In the genomic region with DNA sequence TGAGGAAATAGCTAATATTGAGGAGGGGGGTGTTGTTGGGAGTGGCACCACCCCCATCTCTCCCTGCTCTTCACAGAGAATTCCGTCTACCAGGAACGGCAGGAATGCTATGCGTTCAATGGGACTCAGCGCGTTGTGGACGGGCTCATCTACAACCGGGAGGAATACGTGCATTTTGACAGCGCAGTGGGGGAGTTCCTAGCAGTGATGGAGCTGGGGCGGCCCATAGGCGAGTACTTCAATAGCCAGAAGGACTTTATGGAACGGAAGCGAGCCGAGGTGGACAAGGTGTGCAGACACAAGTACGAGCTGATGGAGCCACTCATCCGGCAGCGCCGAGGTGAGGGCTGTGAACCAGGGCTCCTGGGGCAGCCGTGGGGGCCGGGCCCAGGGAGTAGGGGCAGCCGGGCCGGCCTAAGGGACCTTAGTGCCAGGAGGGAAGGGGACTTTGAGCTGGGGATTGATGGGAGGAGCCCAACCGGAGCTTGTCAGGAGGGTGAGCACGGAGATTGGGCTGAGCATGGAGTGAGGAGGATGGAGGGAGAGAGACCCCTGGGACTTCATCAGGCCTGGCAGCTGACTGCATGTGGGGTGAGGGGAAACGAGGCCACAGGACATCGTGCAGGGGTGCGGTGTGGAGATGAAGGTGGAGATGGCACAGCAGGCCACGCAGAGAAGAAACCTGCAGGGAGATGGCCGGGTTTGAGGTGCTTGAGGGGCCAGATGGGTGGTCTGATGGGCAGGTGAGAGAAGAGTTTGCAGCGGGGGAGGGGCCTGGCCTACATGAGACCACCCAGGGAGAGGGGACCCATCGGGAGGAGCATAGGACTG, we compare ENCODE assay signal across 1 cellular context.
A peak's percentile ranks its signal among the peaks of the same experiment; 100 is the strongest.
TF ChIP-seq lines count a peak whose summit lies in the region.

No MANE protein-coding gene starts in this region.

TF ChIP-seq in H1, 55 proteins besides CTCF, POLR2A, EP300 and RAD21:
- TF ChIP-seq TAF7 (optimal IDR thresholded peaks at IDR 0.05; ENCODE audit: borderline replicate concordance, low read depth, low read length), result no peak
- TF ChIP-seq, protein P1, sequence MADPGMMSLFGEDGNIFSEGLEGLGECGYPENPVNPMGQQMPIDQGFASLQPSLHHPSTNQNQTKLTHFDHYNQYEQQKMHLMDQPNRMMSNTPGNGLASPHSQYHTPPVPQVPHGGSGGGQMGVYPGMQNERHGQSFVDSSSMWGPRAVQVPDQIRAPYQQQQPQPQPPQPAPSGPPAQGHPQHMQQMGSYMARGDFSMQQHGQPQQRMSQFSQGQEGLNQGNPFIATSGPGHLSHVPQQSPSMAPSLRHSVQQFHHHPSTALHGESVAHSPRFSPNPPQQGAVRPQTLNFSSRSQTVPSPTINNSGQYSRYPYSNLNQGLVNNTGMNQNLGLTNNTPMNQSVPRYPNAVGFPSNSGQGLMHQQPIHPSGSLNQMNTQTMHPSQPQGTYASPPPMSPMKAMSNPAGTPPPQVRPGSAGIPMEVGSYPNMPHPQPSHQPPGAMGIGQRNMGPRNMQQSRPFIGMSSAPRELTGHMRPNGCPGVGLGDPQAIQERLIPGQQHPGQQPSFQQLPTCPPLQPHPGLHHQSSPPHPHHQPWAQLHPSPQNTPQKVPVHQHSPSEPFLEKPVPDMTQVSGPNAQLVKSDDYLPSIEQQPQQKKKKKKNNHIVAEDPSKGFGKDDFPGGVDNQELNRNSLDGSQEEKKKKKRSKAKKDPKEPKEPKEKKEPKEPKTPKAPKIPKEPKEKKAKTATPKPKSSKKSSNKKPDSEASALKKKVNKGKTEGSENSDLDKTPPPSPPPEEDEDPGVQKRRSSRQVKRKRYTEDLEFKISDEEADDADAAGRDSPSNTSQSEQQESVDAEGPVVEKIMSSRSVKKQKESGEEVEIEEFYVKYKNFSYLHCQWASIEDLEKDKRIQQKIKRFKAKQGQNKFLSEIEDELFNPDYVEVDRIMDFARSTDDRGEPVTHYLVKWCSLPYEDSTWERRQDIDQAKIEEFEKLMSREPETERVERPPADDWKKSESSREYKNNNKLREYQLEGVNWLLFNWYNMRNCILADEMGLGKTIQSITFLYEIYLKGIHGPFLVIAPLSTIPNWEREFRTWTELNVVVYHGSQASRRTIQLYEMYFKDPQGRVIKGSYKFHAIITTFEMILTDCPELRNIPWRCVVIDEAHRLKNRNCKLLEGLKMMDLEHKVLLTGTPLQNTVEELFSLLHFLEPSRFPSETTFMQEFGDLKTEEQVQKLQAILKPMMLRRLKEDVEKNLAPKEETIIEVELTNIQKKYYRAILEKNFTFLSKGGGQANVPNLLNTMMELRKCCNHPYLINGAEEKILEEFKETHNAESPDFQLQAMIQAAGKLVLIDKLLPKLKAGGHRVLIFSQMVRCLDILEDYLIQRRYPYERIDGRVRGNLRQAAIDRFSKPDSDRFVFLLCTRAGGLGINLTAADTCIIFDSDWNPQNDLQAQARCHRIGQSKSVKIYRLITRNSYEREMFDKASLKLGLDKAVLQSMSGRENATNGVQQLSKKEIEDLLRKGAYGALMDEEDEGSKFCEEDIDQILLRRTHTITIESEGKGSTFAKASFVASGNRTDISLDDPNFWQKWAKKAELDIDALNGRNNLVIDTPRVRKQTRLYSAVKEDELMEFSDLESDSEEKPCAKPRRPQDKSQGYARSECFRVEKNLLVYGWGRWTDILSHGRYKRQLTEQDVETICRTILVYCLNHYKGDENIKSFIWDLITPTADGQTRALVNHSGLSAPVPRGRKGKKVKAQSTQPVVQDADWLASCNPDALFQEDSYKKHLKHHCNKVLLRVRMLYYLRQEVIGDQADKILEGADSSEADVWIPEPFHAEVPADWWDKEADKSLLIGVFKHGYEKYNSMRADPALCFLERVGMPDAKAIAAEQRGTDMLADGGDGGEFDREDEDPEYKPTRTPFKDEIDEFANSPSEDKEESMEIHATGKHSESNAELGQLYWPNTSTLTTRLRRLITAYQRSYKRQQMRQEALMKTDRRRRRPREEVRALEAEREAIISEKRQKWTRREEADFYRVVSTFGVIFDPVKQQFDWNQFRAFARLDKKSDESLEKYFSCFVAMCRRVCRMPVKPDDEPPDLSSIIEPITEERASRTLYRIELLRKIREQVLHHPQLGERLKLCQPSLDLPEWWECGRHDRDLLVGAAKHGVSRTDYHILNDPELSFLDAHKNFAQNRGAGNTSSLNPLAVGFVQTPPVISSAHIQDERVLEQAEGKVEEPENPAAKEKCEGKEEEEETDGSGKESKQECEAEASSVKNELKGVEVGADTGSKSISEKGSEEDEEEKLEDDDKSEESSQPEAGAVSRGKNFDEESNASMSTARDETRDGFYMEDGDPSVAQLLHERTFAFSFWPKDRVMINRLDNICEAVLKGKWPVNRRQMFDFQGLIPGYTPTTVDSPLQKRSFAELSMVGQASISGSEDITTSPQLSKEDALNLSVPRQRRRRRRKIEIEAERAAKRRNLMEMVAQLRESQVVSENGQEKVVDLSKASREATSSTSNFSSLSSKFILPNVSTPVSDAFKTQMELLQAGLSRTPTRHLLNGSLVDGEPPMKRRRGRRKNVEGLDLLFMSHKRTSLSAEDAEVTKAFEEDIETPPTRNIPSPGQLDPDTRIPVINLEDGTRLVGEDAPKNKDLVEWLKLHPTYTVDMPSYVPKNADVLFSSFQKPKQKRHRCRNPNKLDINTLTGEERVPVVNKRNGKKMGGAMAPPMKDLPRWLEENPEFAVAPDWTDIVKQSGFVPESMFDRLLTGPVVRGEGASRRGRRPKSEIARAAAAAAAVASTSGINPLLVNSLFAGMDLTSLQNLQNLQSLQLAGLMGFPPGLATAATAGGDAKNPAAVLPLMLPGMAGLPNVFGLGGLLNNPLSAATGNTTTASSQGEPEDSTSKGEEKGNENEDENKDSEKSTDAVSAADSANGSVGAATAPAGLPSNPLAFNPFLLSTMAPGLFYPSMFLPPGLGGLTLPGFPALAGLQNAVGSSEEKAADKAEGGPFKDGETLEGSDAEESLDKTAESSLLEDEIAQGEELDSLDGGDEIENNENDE (IDR thresholded peaks at IDR 0.05; ENCODE audit: insufficient replicate concordance, low read length), result no peak
- TF ChIP-seq TAF1 (IDR thresholded peaks at IDR 0.05; ENCODE audit: low read depth, low read length), result peak; percentile 57; the same call in 1 of the 2 replicates
- TF ChIP-seq CBX5 (IDR thresholded peaks at IDR 0.05; ENCODE audit: low read depth, low read length), result no peak
- peak in 1 of 2 experiments; percentile 37; a peak in 1 of 4 replicates for TF ChIP-seq HDAC2 (IDR thresholded peaks at IDR 0.05; ENCODE audit: borderline replicate concordance in 1 of 2, low read depth in 2 of 2, low read length in 2 of 2)
- peak; percentile 83 for TF ChIP-seq TEAD4 (IDR thresholded peaks at IDR 0.05; ENCODE audit: low read depth, low read length)
- TF ChIP-seq BRCA1 (IDR thresholded peaks at IDR 0.05; ENCODE audit: low read depth, low read length), result no peak
- TF ChIP-seq MAFK (IDR thresholded peaks at IDR 0.05; ENCODE audit: low read depth, low read length), result no peak
- TF ChIP-seq, protein P2, sequence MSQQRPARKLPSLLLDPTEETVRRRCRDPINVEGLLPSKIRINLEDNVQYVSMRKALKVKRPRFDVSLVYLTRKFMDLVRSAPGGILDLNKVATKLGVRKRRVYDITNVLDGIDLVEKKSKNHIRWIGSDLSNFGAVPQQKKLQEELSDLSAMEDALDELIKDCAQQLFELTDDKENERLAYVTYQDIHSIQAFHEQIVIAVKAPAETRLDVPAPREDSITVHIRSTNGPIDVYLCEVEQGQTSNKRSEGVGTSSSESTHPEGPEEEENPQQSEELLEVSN (IDR thresholded peaks at IDR 0.05), result peak; percentile 24; the same call in 1 of the 2 replicates
- TF ChIP-seq SIN3A (conservative IDR thresholded peaks at IDR 0.05 in 1 of 2, IDR thresholded peaks at IDR 0.05 in 1 of 2; ENCODE audit: low read depth in 1 of 2, low read length in 2 of 2), result peak in 1 of 2 experiments; percentile 66; a peak in 3 of 4 replicates
- no peak for TF ChIP-seq SRF (IDR thresholded peaks at IDR 0.05; ENCODE audit: low read depth, low read length)
- TF ChIP-seq SP2 (IDR thresholded peaks at IDR 0.05; ENCODE audit: low read length), result no peak
- TF ChIP-seq KDM1A (IDR thresholded peaks at IDR 0.05; ENCODE audit: borderline replicate concordance, low read length), result no peak
- no peak for TF ChIP-seq GTF2F1 (IDR thresholded peaks at IDR 0.05; ENCODE audit: borderline replicate concordance, low read depth, low read length)
- TF ChIP-seq BACH1 (IDR thresholded peaks at IDR 0.05; ENCODE audit: low read length), result peak; percentile 22; the same call in 1 of the 2 replicates
- no peak; the same call in 1 of the 2 replicates for TF ChIP-seq POLR2AphosphoS5 (IDR thresholded peaks at IDR 0.05; ENCODE audit: low read depth, low read length)
- peak; percentile 4; the same call in 1 of the 2 replicates for TF ChIP-seq PHF8 (conservative IDR thresholded peaks at IDR 0.05; ENCODE audit: low read depth, low read length)
- TF ChIP-seq SP1 (IDR thresholded peaks at IDR 0.05; ENCODE audit: low read depth, low read length), result no peak
- peak; percentile 33 for TF ChIP-seq KDM4A (IDR thresholded peaks at IDR 0.05; ENCODE audit: low read depth, low read length, severe bottlenecking)
- no peak for TF ChIP-seq NANOG (IDR thresholded peaks at IDR 0.05; ENCODE audit: insufficient read depth, low read depth, low read length, poor library complexity, severe bottlenecking)
- peak; percentile 90 for TF ChIP-seq SAP30 (IDR thresholded peaks at IDR 0.05; ENCODE audit: insufficient read depth, insufficient replicate concordance, low read length)
- TF ChIP-seq TCF12 (IDR thresholded peaks at IDR 0.05; ENCODE audit: low read depth, low read length), result no peak
- TF ChIP-seq BCL11A (IDR thresholded peaks at IDR 0.05; ENCODE audit: low read depth in 2 of 2, low read length in 2 of 2), result no peak
- TF ChIP-seq TBP (IDR thresholded peaks at IDR 0.05; ENCODE audit: low read depth, low read length), result peak; percentile 34
- no peak for TF ChIP-seq GABPA (IDR thresholded peaks at IDR 0.05; ENCODE audit: borderline replicate concordance, insufficient read depth, low read length)
- no peak for TF ChIP-seq CEBPB (IDR thresholded peaks at IDR 0.05; ENCODE audit: low read depth, low read length)
